Comparison of ENCODE assay signal across 11 cellular contexts in genomic region chr20:13492001-13492480, GRCh38.
A peak's percentile ranks its signal among the peaks of the same experiment; 100 is the strongest.
DNase-seq lines count a peak whose midpoint lies in the region; ATAC-seq and TF ChIP-seq lines count a peak whose summit lies in the region.
"Had no signal": no experiment of that assay in that cellular context is flagged by ENCODE, and none has a peak within 500 bp of the region (broad histone marks: within the 10 kb centered on the region; RNA-seq: fewer than 3 reads in every experiment).

No MANE protein-coding gene starts in this region.

- no peak overlapping the region for H4K91ac ChIP-seq in trophoblast cell (ENCODE audit: low read depth, low read length)

- H3K4me1 ChIP-seq in DND-41 (ENCODE audit: insufficient read depth, low read length) (no peaks in the 10 kb centered on the region), PC-9 (replicated peaks; ENCODE audit: insufficient read depth) (peaks cover 5% of the 10 kb centered on the region; the same call in 1 of the 2 replicates), gastroesophageal sphincter (peaks cover 4 to 52% (median 16%) of the 10 kb centered on the region in 3 donors), trophoblast cell (ENCODE audit: control insufficient read depth in 1 of 2, insufficient read depth in 2 of 2, low read length in 2 of 2) (peaks cover 0 to 2% of the 10 kb centered on the region in 2 experiments)

- H3K9ac ChIP-seq in DND-41 (ENCODE audit: low read depth, low read length), result no peak overlapping the region
- no peak overlapping the region for H3K9ac ChIP-seq in trophoblast cell (ENCODE audit: low read length)

- H3K4me3 ChIP-seq in DND-41 (ENCODE audit: low read depth in 1 of 2, low read length in 2 of 2) (no peak overlapping the region), PC-9 (no peak overlapping the region), gastroesophageal sphincter (no peak overlapping the region), trophoblast cell (ENCODE audit: low read depth, low read length) (no peak overlapping the region)

- no peaks in the 10 kb centered on the region for H3K9me2 ChIP-seq in PC-9 (ENCODE audit: insufficient read depth)

- no peak overlapping the region for H2BK5ac ChIP-seq in trophoblast cell (ENCODE audit: low read depth, low read length, poor library complexity)

- TF ChIP-seq POLR2A in gastroesophageal sphincter (IDR thresholded peaks at IDR 0.05), result no peak

- H3K23ac ChIP-seq in trophoblast cell (ENCODE audit: low read length), result no peak overlapping the region

- POLR2A ChIA-PET in PC-9 (lab: Charles Lee; ENCODE audit: unreplicated experiment), result interaction anchor here (0.9 kb wide), 1 partner anchor 578 kb away, joined by 4 read pairs; no protein-coding TSS in a partner anchor

- H3K4me2 ChIP-seq in DND-41 (ENCODE audit: insufficient read depth, low read length) (no peak overlapping the region), PC-9 (no peak overlapping the region), trophoblast cell (ENCODE audit: low read length) (peak overlapping the region; percentile 44)

- H3K27ac ChIP-seq in DND-41 (ENCODE audit: low read length) (no peak overlapping the region), PC-9 (no peak overlapping the region), gastroesophageal sphincter (peak overlapping the region; percentile 68 to 88 (median 74)), trophoblast cell (ENCODE audit: low read depth, low read length) (peak overlapping the region; percentile 78)

- H2BK12ac ChIP-seq in trophoblast cell (ENCODE audit: low read length), result no peak overlapping the region

- H3K36me3 ChIP-seq in DND-41 (ENCODE audit: insufficient read depth, low read length) (peaks cover 67% of the 10 kb centered on the region), PC-9 (ENCODE audit: low read depth) (no peaks in the 10 kb centered on the region), gastroesophageal sphincter (no peaks in the 10 kb centered on the region), trophoblast cell (ENCODE audit: control insufficient read depth in 1 of 2, insufficient read depth in 2 of 2, low read length in 2 of 2) (no peaks in the 10 kb centered on the region)

- intact Hi-C loops in PC-9 (cut with micrococcal nuclease; ENCODE audit: unreplicated experiment), result no loop called here

- H3F3A ChIP-seq in PC-9 (ENCODE audit: insufficient read depth, low read depth), result no peaks in the 10 kb centered on the region; the same call in 1 of the 2 replicates

- H3K4ac ChIP-seq in trophoblast cell (ENCODE audit: low read depth, low read length), result no peak overlapping the region

- CTCF ChIA-PET in PC-9 (lab: Charles Lee), result no interaction called here

- no peak overlapping the region for H3K14ac ChIP-seq in trophoblast cell (ENCODE audit: low read length)

- peaks cover 95% of the 10 kb centered on the region for H3K79me2 ChIP-seq in DND-41 (ENCODE audit: insufficient read depth, low read length)
- no peaks in the 10 kb centered on the region for H3K79me2 ChIP-seq in PC-9 (ENCODE audit: low read depth)
- H3K79me2 ChIP-seq in trophoblast cell (ENCODE audit: control insufficient read depth, insufficient read depth, low read length, poor library complexity), result no peaks in the 10 kb centered on the region

- 8 to 23% methylated on average over 3 of the region's 3 CpGs for WGBS in gastroesophageal sphincter (ENCODE audit: low coverage in 1 of 2), 2 donors
- WGBS in trophoblast cell (ENCODE audit: extremely low coverage, insufficient coverage, insufficient read length), result no CpG with 5 or more reads among the region's 3 CpGs

- no peak overlapping the region for H2AK5ac ChIP-seq in trophoblast cell (ENCODE audit: low read length)

- no peak overlapping the region for H3K18ac ChIP-seq in trophoblast cell (ENCODE audit: low read length)

- H4K8ac ChIP-seq in trophoblast cell (ENCODE audit: low read depth, low read length), result no peak overlapping the region

- H2AFZ ChIP-seq in DND-41 (ENCODE audit: low read depth, low read length) (no peak overlapping the region), PC-9 (no peak overlapping the region), trophoblast cell (ENCODE audit: insufficient read depth, low read length, poor library complexity) (no peak overlapping the region)

- BruUV-seq in PC-9 (replicated peaks; lab: Mats Ljungman, UMichigan), result no TSS peak

- TF ChIP-seq EP300 in gastroesophageal sphincter (IDR thresholded peaks at IDR 0.05), result peak; percentile 4

- no peak overlapping the region for H2BK120ac ChIP-seq in trophoblast cell (ENCODE audit: insufficient read depth, low read length, poor library complexity)

- no peaks in the 10 kb centered on the region for H3K9me3 ChIP-seq in DND-41 (ENCODE audit: insufficient read depth, low read length, severe bottlenecking)
- H3K9me3 ChIP-seq in PC-9 (ENCODE audit: insufficient read depth, low read depth), result no peaks in the 10 kb centered on the region
- peaks cover 0 to 3% (median 0%) of the 10 kb centered on the region in 3 donors for H3K9me3 ChIP-seq in gastroesophageal sphincter
- H3K9me3 ChIP-seq in trophoblast cell (ENCODE audit: insufficient read depth, low read depth, low read length), result no peaks in the 10 kb centered on the region

- TF ChIP-seq CTCF in DND-41 (IDR thresholded peaks at IDR 0.05; ENCODE audit: borderline replicate concordance, extremely low read depth, low read length, poor library complexity, severe bottlenecking), result no peak
- TF ChIP-seq CTCF in PC-9 (conservative IDR thresholded peaks at IDR 0.05), result no peak
- peak in 3 of 4 experiments; percentile 2 to 59 (median 53) for TF ChIP-seq CTCF in gastroesophageal sphincter (IDR thresholded peaks at IDR 0.05)

- H4K12ac ChIP-seq in trophoblast cell (ENCODE audit: low read depth, low read length), result no peak overlapping the region

- H4K20me1 ChIP-seq in DND-41 (ENCODE audit: insufficient read depth, low read length) (peaks cover 2% of the 10 kb centered on the region; the same call in 1 of the 2 replicates), PC-9 (ENCODE audit: insufficient read depth) (peaks cover 5% of the 10 kb centered on the region; the same call in 1 of the 2 replicates)

- DNase-seq in DND-41 (no peak), PC-9 (peak; percentile 11 to 47), trophoblast cell (peak in 1 of 2 donors; percentile 20), DMS 273 treated with DMSO at 0.1 percent for 48 hours (lab: John Stamatoyannopoulos, UW) (no peak), NCI-H510A treated with DMSO at 0.1 percent for 48 hours (lab: John Stamatoyannopoulos, UW) (no peak)
- DNase-seq: central memory CD4-positive, alpha-beta T cell; GF-D8; T-cell had no signal

- H3K27me3 ChIP-seq in DND-41 (ENCODE audit: insufficient read depth, low read length, poor library complexity) (no peaks in the 10 kb centered on the region), PC-9 (ENCODE audit: insufficient read depth, low read depth) (no peaks in the 10 kb centered on the region), gastroesophageal sphincter (no peaks in the 10 kb centered on the region), trophoblast cell (ENCODE audit: insufficient read depth, low read length) (no peaks in the 10 kb centered on the region)

- peaks cover 4% of the 10 kb centered on the region for H3K79me1 ChIP-seq in trophoblast cell (ENCODE audit: low read length)

- peak; percentile 27; the same call in 1 of the 3 replicates for ATAC-seq in DND-41 (ENCODE audit: insufficient read depth, low read depth)
- peak; percentile 91 for ATAC-seq in gastroesophageal sphincter
- no peak for ATAC-seq in HG03175 (IDR thresholded peaks at IDR 0.05; ENCODE audit: unreplicated experiment)
- no peak for ATAC-seq in HG03571 (IDR thresholded peaks at IDR 0.05; ENCODE audit: unreplicated experiment)
- ATAC-seq: T-cell had no signal

Comparison
In these comparisons a context has a peak if more than half of its experiments do, and no peak if none do; other contexts are left out.
1. ATAC-seq: peak in DND-41 (single experiment) and gastroesophageal sphincter (single experiment); none in HG03175 (single experiment) and HG03571 (single experiment).
2. DNase-seq: peak in PC-9 (2 of 2); none in DND-41 (single experiment), DMS 273 treated with DMSO at 0.1 percent for 48 hours (single experiment) and NCI-H510A treated with DMSO at 0.1 percent for 48 hours (single experiment).
3. H3K27ac ChIP-seq: peak in gastroesophageal sphincter (4 of 4) and trophoblast cell (single experiment); none in DND-41 (single experiment) and PC-9 (single experiment).
4. CTCF ChIP-seq: peak in gastroesophageal sphincter (3 of 4); none in DND-41 (single experiment) and PC-9 (single experiment).